8 cellular contexts compared by ENCODE assay signal in the genomic region with DNA sequence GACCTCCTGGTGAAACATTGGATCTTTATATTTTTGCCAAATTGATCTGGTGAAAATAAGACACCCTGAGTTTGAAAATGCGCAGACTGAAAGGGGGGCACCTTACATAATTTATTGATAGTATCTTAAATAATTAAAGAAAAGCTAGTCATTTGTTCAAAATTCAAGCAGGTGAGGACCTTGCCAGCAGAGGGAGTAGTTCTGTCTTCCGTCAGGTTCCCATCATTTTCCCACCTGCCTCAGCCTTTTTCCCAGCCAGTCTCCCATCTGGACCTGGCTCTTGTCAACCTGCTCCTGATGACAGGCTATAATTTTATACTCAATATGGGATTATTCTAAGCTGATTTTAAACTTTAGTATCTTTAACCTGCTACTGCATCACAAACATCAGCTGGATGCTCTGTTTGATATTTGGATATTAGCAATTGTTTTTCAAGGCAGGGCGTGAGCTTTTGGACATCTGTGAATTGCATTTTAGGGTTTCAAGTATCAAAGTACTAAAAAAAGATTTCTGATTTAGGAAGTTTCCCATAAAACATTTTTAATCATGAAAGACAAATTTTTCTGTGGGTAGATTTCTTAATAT.
DNase-seq lines count a peak whose midpoint lies in the region; ATAC-seq and TF ChIP-seq lines count a peak whose summit lies in the region.

No MANE protein-coding gene starts in this region.

- no peak for ATAC-seq in HG03039 (IDR thresholded peaks at IDR 0.05; ENCODE audit: unreplicated experiment)

- H4K20me1 ChIP-seq in osteoblast (ENCODE audit: insufficient read depth, low read length): no peaks in the 10 kb centered on the region

- H3K79me2 ChIP-seq in osteoblast (ENCODE audit: insufficient read depth, low read length): no peaks in the 10 kb centered on the region

- H3K4me1 ChIP-seq in osteoblast (ENCODE audit: insufficient read depth, low read length): peaks cover 17% of the 10 kb centered on the region

- H3K36me3 ChIP-seq in osteoblast (ENCODE audit: insufficient read depth, low read length): no peaks in the 10 kb centered on the region

- no peak overlapping the region for H3K4me3 ChIP-seq in GM12865 (ENCODE audit: low read depth, low read length)
- no peak overlapping the region for H3K4me3 ChIP-seq in choroid plexus epithelial cell (ENCODE audit: low read depth, low read length)
- H3K4me3 ChIP-seq in osteoblast (ENCODE audit: insufficient read depth, low read length): no peak overlapping the region

- no peak overlapping the region for H3K27ac ChIP-seq in 22Rv1
- no peak overlapping the region for H3K27ac ChIP-seq in osteoblast (ENCODE audit: low read depth, low read length)

- H2AFZ ChIP-seq in osteoblast (ENCODE audit: low read length): no peak overlapping the region

- peak; percentile 84 for TF ChIP-seq CTCF in 22Rv1 (IDR thresholded peaks at IDR 0.05)
- TF ChIP-seq CTCF in GM12865 (IDR thresholded peaks at IDR 0.05; ENCODE audit: insufficient read depth, low read depth, low read length, missing control alignments): peak; percentile 48
- TF ChIP-seq CTCF in choroid plexus epithelial cell (conservative IDR thresholded peaks at IDR 0.05; ENCODE audit: low read depth, low read length): peak; percentile 81
- TF ChIP-seq CTCF in osteoblast (IDR thresholded peaks at IDR 0.05; ENCODE audit: extremely low read depth, low read depth, low read length): peak; percentile 66

- H3K27me3 ChIP-seq in osteoblast (ENCODE audit: insufficient read depth, low read length): no peaks in the 10 kb centered on the region

- no peak overlapping the region for H3K4me2 ChIP-seq in osteoblast (ENCODE audit: insufficient read depth, low read length)

- DNase-seq in GM12865 (ENCODE audit: low read depth): peak; percentile 25
- DNase-seq in NCI-H345 (lab: John Stamatoyannopoulos, UW): peak; percentile 56
- DNase-seq in choroid plexus epithelial cell (ENCODE audit: low read depth): peak; percentile 61
- DNase-seq in osteoblast (ENCODE audit: insufficient read length, low spot score, missing footprints): no peak
- no peak for DNase-seq in putamen (ENCODE audit: low spot score)
- DNase-seq in GM19240 (ENCODE audit: insufficient read length, low spot score): no peak

- no peaks in the 10 kb centered on the region for H3K9me3 ChIP-seq in osteoblast (ENCODE audit: low read depth, low read length)

Comparison
In these comparisons a context has a peak if more than half of its experiments do, and no peak if none do; other contexts are left out.
1. DNase-seq: peak in GM12865 (single experiment), NCI-H345 (single experiment) and choroid plexus epithelial cell (single experiment); none in osteoblast (single experiment), putamen (single experiment) and GM19240 (single experiment).
2. Peak in every context shown above with its lines, with median percentiles within 50 percentile points of each other: CTCF ChIP-seq.